In the genomic region with DNA sequence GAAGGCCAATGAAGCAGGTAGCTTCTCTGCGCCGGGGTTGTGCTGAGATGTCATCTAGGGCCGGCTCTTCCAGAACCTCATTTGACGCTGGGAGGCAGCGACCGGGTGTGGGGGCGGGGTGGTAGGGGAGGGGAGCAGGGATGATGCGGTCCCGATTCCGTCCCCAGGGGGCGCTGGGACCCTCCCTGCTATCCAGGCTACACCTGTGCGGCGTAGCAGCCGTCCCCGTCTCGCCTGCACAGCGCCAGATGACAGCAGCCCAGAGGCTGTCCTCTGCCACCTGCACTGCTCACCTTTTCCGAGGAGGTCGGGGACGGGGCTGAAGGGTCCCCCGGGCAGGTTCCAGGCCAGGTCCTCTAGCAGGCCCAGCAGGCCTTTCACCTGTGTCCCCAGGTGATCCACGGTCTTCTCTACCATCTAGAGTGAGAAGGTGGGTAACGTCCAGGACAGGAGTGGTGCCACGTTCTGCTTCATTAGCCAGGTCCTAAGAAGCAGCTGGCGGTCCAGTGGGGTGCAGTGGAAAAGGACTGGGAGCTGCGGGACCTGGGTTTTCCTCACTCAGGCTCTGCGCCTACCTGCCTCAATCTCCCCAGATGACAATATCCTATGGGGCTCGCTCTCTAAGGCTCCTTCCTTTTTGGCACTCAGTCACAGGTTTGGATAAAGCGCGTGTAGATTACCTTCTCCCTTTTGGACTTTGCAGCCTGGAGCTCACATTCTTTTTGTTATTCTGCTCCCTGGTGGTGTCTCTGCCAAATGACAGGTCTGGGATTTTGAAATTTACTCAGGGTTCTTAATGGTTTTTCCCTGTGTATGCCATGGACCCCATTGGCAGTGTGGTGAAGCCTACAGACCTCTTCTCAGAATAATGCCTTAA, we compare ENCODE assay signal across 8 cellular contexts. TPM values are rescaled to one million over a fixed set of nuclear protein-coding genes. Genes with fewer than 3 reads are reported as not detected.
A peak's percentile ranks its signal among the peaks of the same experiment; 100 is the strongest.
DNase-seq lines count a peak whose midpoint lies in the region; ATAC-seq and TF ChIP-seq lines count a peak whose summit lies in the region.

No MANE protein-coding gene starts in this region.

- DNase-seq in AG04450 (ENCODE audit: low read depth, low spot score), result no peak
- DNase-seq in NCI-H2029 treated with DMSO at 0.1 percent for 48 hours (lab: John Stamatoyannopoulos, UW), result peak; percentile 73
- DNase-seq in WTC11 (ENCODE audit: low spot score), result peak; percentile 90
- DNase-seq in Right ventricle myocardium superior, result no peak
- peak; percentile 28 for DNase-seq in prostate gland (ENCODE audit: low spot score)
- no peak for DNase-seq in CD8-positive, alpha-beta memory T cell

- peaks cover 22% of the 10 kb centered on the region for H3K9me3 Mint-ChIP-seq in WTC11
- peaks cover 15 to 18% (median 17%) of the 10 kb centered on the region in 5 donors for H3K9me3 Mint-ChIP-seq in CD8-positive, alpha-beta memory T cell

- H3K27ac ChIP-seq in AG04450 (ENCODE audit: low read depth, low read length) (no peak overlapping the region), prostate gland (no peak overlapping the region)
- no peak overlapping the region for H3K27ac ChIP-seq in CD8-positive, alpha-beta memory T cell (ENCODE audit: low read depth, low read length)

- H3K4me3 ChIP-seq in AG04450 (ENCODE audit: low read depth, low read length) (no peak overlapping the region), GM12875 (ENCODE audit: low read depth, low read length) (no peak overlapping the region), prostate gland (peak overlapping the region in 1 of 2 donors; percentile 12)
- no peak overlapping the region for H3K4me3 ChIP-seq in CD8-positive, alpha-beta memory T cell (ENCODE audit: low read length)

- no peak for TF ChIP-seq POLR2A in prostate gland (IDR thresholded peaks at IDR 0.05)

- intact Hi-C loops in Right ventricle myocardium superior (cut with DNase I), result no loop called here
- intact Hi-C loops in prostate gland (cut with DNase I), result no loop called here

- peak; percentile 55 for TF ChIP-seq CTCF in AG04450 (IDR thresholded peaks at IDR 0.05; ENCODE audit: low read depth, low read length)
- peak; percentile 26; the same call in 1 of the 2 replicates for TF ChIP-seq CTCF in GM12875 (IDR thresholded peaks at IDR 0.05; ENCODE audit: borderline replicate concordance, insufficient read depth, low read depth, low read length)
- TF ChIP-seq CTCF in WTC11 (IDR thresholded peaks at IDR 0.05), result peak; percentile 52
- peak in 3 of 4 experiments; percentile 4 to 42 (median 29) for TF ChIP-seq CTCF in prostate gland (IDR thresholded peaks at IDR 0.05)

- H3K4me3 Mint-ChIP-seq in WTC11, result peak overlapping the region; percentile 69
- H3K4me3 Mint-ChIP-seq in CD8-positive, alpha-beta memory T cell, result peak overlapping the region in 1 of 7 donors; percentile 7

- WGBS in prostate gland, result 6% methylated on average over 30 of the region's 30 CpGs

- no peaks in the 10 kb centered on the region for H3K4me1 ChIP-seq in prostate gland (replicated peaks)
- H3K4me1 ChIP-seq in CD8-positive, alpha-beta memory T cell (ENCODE audit: insufficient read depth, low read length), result no peaks in the 10 kb centered on the region

- CTCF ChIA-PET in AG04450 (lab: Charles Lee), result interaction anchor here (0.6 to 1.0 kb wide), 6 partner anchors 466 to 1902 kb away, joined by 3 to 8 read pairs (median 4); no protein-coding TSS in a partner anchor
- CTCF ChIA-PET in WTC11 (lab: Charles Lee), result interaction anchor here (0.6 to 2.7 kb wide), 43 partner anchors 8 to 1269 kb away, joined by 3 to 18 read pairs (median 4); no protein-coding TSS in a partner anchor
- CTCF ChIA-PET in CD8-positive, alpha-beta memory T cell (lab: Charles Lee), result no interaction called here

- POLR2A ChIA-PET in AG04450 (lab: Yijun Ruan, JAX), result no interaction called here
- POLR2A ChIA-PET in WTC11 (lab: Charles Lee), result no interaction called here
- POLR2A ChIA-PET in CD8-positive, alpha-beta memory T cell (lab: Charles Lee), result no interaction called here

- H3K36me3 Mint-ChIP-seq in WTC11, result peaks cover 6% of the 10 kb centered on the region
- peaks cover 0 to 2% (median 1%) of the 10 kb centered on the region in 3 donors for H3K36me3 Mint-ChIP-seq in CD8-positive, alpha-beta memory T cell

- ATAC-seq in WTC11, result peak; percentile 97
- peak; percentile 83 for ATAC-seq in Right ventricle myocardium superior (ENCODE audit: poor library complexity)
- ATAC-seq in HG03280 (IDR thresholded peaks at IDR 0.05; ENCODE audit: unreplicated experiment), result no peak

- peaks cover 6% of the 10 kb centered on the region for H3K4me1 Mint-ChIP-seq in WTC11
- H3K4me1 Mint-ChIP-seq in CD8-positive, alpha-beta memory T cell, result peaks cover 4 to 5% (median 4%) of the 10 kb centered on the region in 3 donors

- no peaks in the 10 kb centered on the region for H3K36me3 ChIP-seq in prostate gland
- no peaks in the 10 kb centered on the region for H3K36me3 ChIP-seq in CD8-positive, alpha-beta memory T cell (ENCODE audit: insufficient read depth, low read length)

- H3K27me3 Mint-ChIP-seq in WTC11 (ENCODE audit: low read depth), result peaks cover 19% of the 10 kb centered on the region; the same call in 1 of the 2 replicates
- peaks cover 34 to 48% of the 10 kb centered on the region in 2 donors for H3K27me3 Mint-ChIP-seq in CD8-positive, alpha-beta memory T cell

- H3K9me3 ChIP-seq in AG04450 (ENCODE audit: control insufficient read depth, insufficient read depth, low read length), result peaks cover 3% of the 10 kb centered on the region; the same call in 1 of the 2 replicates
- peaks cover 3% of the 10 kb centered on the region for H3K9me3 ChIP-seq in prostate gland
- H3K9me3 ChIP-seq in CD8-positive, alpha-beta memory T cell (ENCODE audit: low read length), result peaks cover 4% of the 10 kb centered on the region

- no peak overlapping the region for H3K27ac Mint-ChIP-seq in WTC11
- H3K27ac Mint-ChIP-seq in CD8-positive, alpha-beta memory T cell, result no peak overlapping the region

- H3K27me3 ChIP-seq in AG04450 (ENCODE audit: control insufficient read depth, insufficient read depth, low read length), result peaks cover 2% of the 10 kb centered on the region
- H3K27me3 ChIP-seq in prostate gland (replicated peaks; ENCODE audit: insufficient read depth), result peaks cover 2% of the 10 kb centered on the region
- H3K27me3 ChIP-seq in CD8-positive, alpha-beta memory T cell (ENCODE audit: insufficient read depth, low read length, poor library complexity, severe bottlenecking), result no peaks in the 10 kb centered on the region

TF ChIP-seq in WTC11, 78 proteins besides CTCF, POLR2A, EP300 and RAD21 (continues in another document):
- TF ChIP-seq, protein P1, sequence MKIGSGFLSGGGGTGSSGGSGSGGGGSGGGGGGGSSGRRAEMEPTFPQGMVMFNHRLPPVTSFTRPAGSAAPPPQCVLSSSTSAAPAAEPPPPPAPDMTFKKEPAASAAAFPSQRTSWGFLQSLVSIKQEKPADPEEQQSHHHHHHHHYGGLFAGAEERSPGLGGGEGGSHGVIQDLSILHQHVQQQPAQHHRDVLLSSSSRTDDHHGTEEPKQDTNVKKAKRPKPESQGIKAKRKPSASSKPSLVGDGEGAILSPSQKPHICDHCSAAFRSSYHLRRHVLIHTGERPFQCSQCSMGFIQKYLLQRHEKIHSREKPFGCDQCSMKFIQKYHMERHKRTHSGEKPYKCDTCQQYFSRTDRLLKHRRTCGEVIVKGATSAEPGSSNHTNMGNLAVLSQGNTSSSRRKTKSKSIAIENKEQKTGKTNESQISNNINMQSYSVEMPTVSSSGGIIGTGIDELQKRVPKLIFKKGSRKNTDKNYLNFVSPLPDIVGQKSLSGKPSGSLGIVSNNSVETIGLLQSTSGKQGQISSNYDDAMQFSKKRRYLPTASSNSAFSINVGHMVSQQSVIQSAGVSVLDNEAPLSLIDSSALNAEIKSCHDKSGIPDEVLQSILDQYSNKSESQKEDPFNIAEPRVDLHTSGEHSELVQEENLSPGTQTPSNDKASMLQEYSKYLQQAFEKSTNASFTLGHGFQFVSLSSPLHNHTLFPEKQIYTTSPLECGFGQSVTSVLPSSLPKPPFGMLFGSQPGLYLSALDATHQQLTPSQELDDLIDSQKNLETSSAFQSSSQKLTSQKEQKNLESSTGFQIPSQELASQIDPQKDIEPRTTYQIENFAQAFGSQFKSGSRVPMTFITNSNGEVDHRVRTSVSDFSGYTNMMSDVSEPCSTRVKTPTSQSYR (CRISPR knock-in tag; IDR thresholded peaks at IDR 0.05), result 0 out of 2 replicates have a peak, but pooled peaks have one; percentile 41
- peak; percentile 46; the same call in 1 of the 2 replicates for TF ChIP-seq KAT7 (CRISPR knock-in tag; IDR thresholded peaks at IDR 0.05; ENCODE audit: borderline replicate concordance)
- no peak for TF ChIP-seq MAX (CRISPR knock-in tag; IDR thresholded peaks at IDR 0.05)
- no peak for TF ChIP-seq ELF4 (CRISPR knock-in tag; IDR thresholded peaks at IDR 0.05; ENCODE audit: low read depth)
- TF ChIP-seq ZNF121 (CRISPR knock-in tag; IDR thresholded peaks at IDR 0.05), result no peak
- TF ChIP-seq ATF1 (CRISPR knock-in tag; IDR thresholded peaks at IDR 0.05), result no peak

RNA-seq across cellular contexts. Expression of gene RAB6C, which starts 56.0 kb away (rescaled TPM):
- not detected in 2 replicates for polyA plus RNA-seq in AG04450 (2011; rRNA removed)
- polyA minus RNA-seq in AG04450 (2011; rRNA and poly(A)+ RNA removed), result not detected in 2 replicates
- total RNA-seq in WTC11 (2021) (0.07 to 0.09 TPM (median 0.07 TPM) in 3 replicates), Right ventricle myocardium superior (0.22 TPM), prostate gland (1 to 10 TPM in 1 of 2 donors, under 1 TPM in 1; 0.87 to 2.4 TPM)
- under 1 TPM in 1 of 2 experiments, not detected in 1; 0.09 TPM for total RNA-seq in CD8-positive, alpha-beta memory T cell
- not detected for polyA plus RNA-seq in CD8-positive, alpha-beta memory T cell

Comparison
In these comparisons a context has a peak if more than half of its experiments do, and no peak if none do; other contexts are left out.
1. DNase-seq: peak in NCI-H2029 treated with DMSO at 0.1 percent for 48 hours (single experiment), WTC11 (single experiment) and prostate gland (single experiment); none in AG04450 (single experiment), Right ventricle myocardium superior (single experiment) and CD8-positive, alpha-beta memory T cell (0 of 5).
2. Peak in every context shown above with its lines, with median percentiles within 50 percentile points of each other: CTCF ChIP-seq.